Comparison of ENCODE assay signal across 28 cellular contexts in the genomic region with DNA sequence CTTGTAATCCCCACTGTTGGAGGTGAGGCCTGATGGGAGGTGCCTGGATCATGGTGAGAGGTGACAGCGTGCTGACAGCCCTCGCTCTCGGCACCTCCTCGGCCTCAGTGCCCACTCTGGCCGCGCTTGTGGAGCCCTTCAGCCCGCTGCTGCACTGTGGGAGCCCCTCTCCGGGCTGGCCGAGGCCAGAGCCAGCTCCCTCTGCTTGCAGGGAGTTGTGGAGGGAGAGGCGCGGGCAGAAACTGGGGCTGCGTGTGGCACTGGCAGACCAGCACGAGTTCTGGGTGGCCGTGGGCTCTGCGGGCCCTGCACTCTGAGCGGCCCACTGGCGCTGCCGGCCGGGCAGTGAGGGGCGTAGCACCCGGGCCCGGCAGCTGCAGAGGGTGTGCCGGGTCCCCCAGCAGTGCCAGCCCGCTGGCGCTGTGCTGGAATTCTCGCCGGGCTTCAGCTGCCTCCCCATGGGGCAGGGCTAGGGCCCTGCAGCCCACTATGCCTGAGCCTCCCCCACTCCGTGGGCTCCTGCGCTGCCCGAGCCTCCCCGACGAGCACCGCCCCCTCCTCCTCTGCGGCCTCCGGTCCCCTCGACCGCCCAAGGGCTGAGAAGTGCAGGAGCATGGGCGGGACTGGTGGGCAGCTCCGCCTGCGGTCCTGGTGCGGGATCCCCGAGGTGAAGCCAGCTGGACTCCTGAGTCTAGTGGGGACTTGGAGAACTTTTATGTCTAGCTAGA.
"Had no signal": no experiment of that assay in that cellular context is flagged by ENCODE, and none has a peak within 500 bp of the region (broad histone marks: within the 10 kb centered on the region; RNA-seq: fewer than 3 reads in every experiment).

No MANE protein-coding gene starts in this region.

- DNase-seq: activated B cell treated with CpG ODN at 0.5 μM for 24 hours; activated CD4-positive, alpha-beta T cell treated with anti-CD3 and anti-CD28 coated beads for 1 hour; activated CD4-positive, alpha-beta T cell treated with anti-CD3 and anti-CD28 coated beads, Interleukin-2, amount 10 ng/mL, durations not matched to agents 24 days and 14 days; activated CD4-positive, alpha-beta T cell treated with anti-CD3 and anti-CD28 coated beads, Interleukin-2, amount 50 U/mL, for 48 hours; activated CD8-positive, alpha-beta memory T cell treated with anti-CD3 and anti-CD28 coated beads, Interleukin-2, amount 10 ng/mL, durations not matched to agents 7 days and 5 days; activated effector memory CD4-positive, alpha-beta T cell treated with Interleukin-2 at 50 U/mL for 16 hours; activated naive CD4-positive, alpha-beta T cell; activated T-cell treated with anti-CD3 and anti-CD28 coated beads, Interleukin-2, amount 50 U/mL, for 24 hours; aorta; body of pancreas; MG63; MV-4-11; NCI-H1092 treated with DMSO at 0.1 percent for 48 hours; NCI-H1417 treated with DMSO at 0.1 percent for 48 hours; NCI-H1694; NCI-H2029; NCI-H345; NCI-H510A; NCI-H526 treated with DMSO at 0.1 percent for 48 hours; T-cell; T-helper 2 cell; T1000 had no signal

- H3K27ac Mint-ChIP-seq: activated B cell treated with CpG ODN at 0.5 μM for 24 hours; activated CD4-positive, alpha-beta T cell treated with anti-CD3 and anti-CD28 coated beads, Interleukin-2, amount 10 ng/mL, durations not matched to agents 24 days and 14 days; activated CD8-positive, alpha-beta memory T cell treated with anti-CD3 and anti-CD28 coated beads, Interleukin-2, amount 10 ng/mL, durations not matched to agents 7 days and 5 days; activated naive CD4-positive, alpha-beta T cell treated with anti-CD3 and anti-CD28 coated beads, Interleukin-2, amount 50 U/mL, for 24 hours; activated T-cell treated with anti-CD3 and anti-CD28 coated beads, Interleukin-2, amount 50 U/mL, for 24 hours; activated T-helper 1 cell treated with anti-CD3 and anti-CD28 coated beads, Interleukin-12 subunit alpha, Interleukin-12 subunit beta, Interleukin-2, Interleukin-4 antibody, amounts not matched to agents 30 ng/mL and 10 ng/mL and 1 ng/mL, durations not matched to agents 14 hours and 24 hours and 36 hours; T-cell had no signal

- H3K27ac ChIP-seq: body of pancreas, KMS-11, SK-N-MC had no signal

- H3K4me1 Mint-ChIP-seq: activated B cell treated with CpG ODN at 0.5 μM for 24 hours had no signal

- H3K4me3 Mint-ChIP-seq: activated B cell treated with CpG ODN at 0.5 μM for 24 hours; activated CD4-positive, alpha-beta T cell treated with anti-CD3 and anti-CD28 coated beads, Interleukin-2, amount 10 ng/mL, durations not matched to agents 24 days and 14 days; activated CD8-positive, alpha-beta memory T cell treated with anti-CD3 and anti-CD28 coated beads, Interleukin-2, amount 10 ng/mL, durations not matched to agents 7 days and 5 days; activated naive CD4-positive, alpha-beta T cell treated with anti-CD3 and anti-CD28 coated beads, Interleukin-2, amount 50 U/mL, for 24 hours; activated T-cell treated with anti-CD3 and anti-CD28 coated beads, Interleukin-2, amount 50 U/mL, for 24 hours; activated T-helper 1 cell treated with anti-CD3 and anti-CD28 coated beads, Interleukin-12 subunit alpha, Interleukin-12 subunit beta, Interleukin-2, Interleukin-4 antibody, amounts not matched to agents 30 ng/mL and 10 ng/mL and 1 ng/mL, durations not matched to agents 14 hours and 24 hours and 36 hours; T-cell had no signal

- H3K4me3 ChIP-seq: body of pancreas, MG63, SK-N-MC had no signal

- H3K36me3 Mint-ChIP-seq: activated naive CD4-positive, alpha-beta T cell treated with anti-CD3 and anti-CD28 coated beads, Interleukin-2, amount 50 U/mL, for 24 hours; T-cell had no signal

- H3K9ac ChIP-seq: KMS-11 had no signal

- H3K9me3 Mint-ChIP-seq: activated B cell treated with CpG ODN at 0.5 μM for 24 hours; activated CD4-positive, alpha-beta T cell treated with anti-CD3 and anti-CD28 coated beads, Interleukin-2, amount 10 ng/mL, durations not matched to agents 24 days and 14 days; activated naive CD4-positive, alpha-beta T cell treated with anti-CD3 and anti-CD28 coated beads, Interleukin-2, amount 50 U/mL, for 24 hours; activated T-cell treated with anti-CD3 and anti-CD28 coated beads, Interleukin-2, amount 50 U/mL, for 24 hours; activated T-helper 1 cell treated with anti-CD3 and anti-CD28 coated beads, Interleukin-12 subunit alpha, Interleukin-12 subunit beta, Interleukin-2, Interleukin-4 antibody, amounts not matched to agents 30 ng/mL and 10 ng/mL and 1 ng/mL, durations not matched to agents 14 hours and 24 hours and 36 hours; T-cell had no signal

- FAIRE-seq: TTC549 had no signal

- H3K27me3 Mint-ChIP-seq: activated CD8-positive, alpha-beta memory T cell treated with anti-CD3 and anti-CD28 coated beads, Interleukin-2, amount 10 ng/mL, durations not matched to agents 7 days and 5 days; activated naive CD4-positive, alpha-beta T cell treated with anti-CD3 and anti-CD28 coated beads, Interleukin-2, amount 50 U/mL, for 24 hours; activated T-cell treated with anti-CD3 and anti-CD28 coated beads, Interleukin-2, amount 50 U/mL, for 24 hours; T-cell had no signal

- H3K4me2 ChIP-seq: KMS-11 had no signal

- H3K36me3 ChIP-seq: MG63 had no signal

- H3K27me3 ChIP-seq: body of pancreas, MG63 had no signal

- ATAC-seq: activated CD8-positive, alpha-beta memory T cell treated with anti-CD3 and anti-CD28 coated beads, Interleukin-2, amount 10 ng/mL, durations not matched to agents 7 days and 5 days; body of pancreas; Right ventricle myocardium inferior; T-cell had no signal

- H3K9me3 ChIP-seq: body of pancreas, MG63 had no signal
